Comparison of ENCODE assay signal across 23 cellular contexts in the genomic region with DNA sequence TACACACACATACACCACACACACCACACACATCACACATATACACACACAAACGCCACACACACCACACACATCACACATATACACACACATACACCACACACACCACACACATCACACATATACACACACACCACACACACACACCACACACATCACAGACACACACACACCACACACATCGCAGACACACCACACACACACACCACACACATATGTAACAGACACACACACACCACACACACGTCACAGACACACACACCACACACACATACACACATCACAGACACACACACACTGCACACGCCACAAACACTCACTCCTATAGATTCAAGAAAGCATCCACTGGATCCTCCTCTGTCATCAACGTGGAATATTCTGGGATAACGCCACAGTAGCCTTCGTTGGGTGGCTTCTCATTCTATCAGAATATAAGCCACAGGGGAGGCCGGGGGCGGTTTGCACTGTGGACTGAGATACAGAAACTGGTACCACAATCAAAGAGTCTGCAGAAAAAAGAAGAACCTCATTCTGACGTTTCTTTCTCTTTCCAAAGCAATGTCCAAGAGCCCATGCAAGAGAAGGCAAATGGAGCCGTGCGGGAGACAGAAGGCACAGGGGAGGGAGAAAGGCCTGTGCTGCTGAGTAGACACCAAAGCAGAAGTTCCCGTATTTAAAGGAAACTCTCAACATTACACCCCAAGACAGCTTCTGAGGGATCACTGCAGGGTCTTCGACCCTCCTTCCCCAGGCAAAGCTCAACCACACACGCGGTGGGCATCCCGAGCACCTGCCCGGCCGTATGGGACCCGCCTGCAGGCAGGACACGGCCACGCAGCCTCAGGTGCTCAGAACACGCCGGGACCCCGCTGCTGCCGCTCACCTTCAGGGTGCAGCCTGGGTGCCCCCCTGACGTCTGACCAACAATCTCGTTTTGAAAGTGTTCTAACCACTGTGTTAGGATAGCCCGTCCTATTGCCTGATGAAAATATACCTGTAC.
DNase-seq lines count a peak whose midpoint lies in the region; ATAC-seq, FAIRE-seq and TF ChIP-seq lines count a peak whose summit lies in the region.
"Had no signal": no experiment of that assay in that cellular context is flagged by ENCODE, and none has a peak within 500 bp of the region (broad histone marks: within the 10 kb centered on the region; RNA-seq: fewer than 3 reads in every experiment).

No MANE protein-coding gene starts in this region.

- no peak overlapping the region for H3K9ac ChIP-seq in GM12878 (ENCODE audit: control insufficient read depth, insufficient read depth, low read length)

- TF ChIP-seq EP300 in GM12878 (IDR thresholded peaks at IDR 0.05; ENCODE audit: borderline replicate concordance in 1 of 2, control insufficient read depth in 1 of 2, low read depth in 2 of 2, low read length in 2 of 2) (no peak), ovary (IDR thresholded peaks at IDR 0.05) (no peak)

- no peak overlapping the region for H2AFZ ChIP-seq in GM12878 (ENCODE audit: control insufficient read depth, low read depth, low read length)

- H3K27ac ChIP-seq in KOPT-K1 (ENCODE audit: low read depth, low read length, poor library complexity, severe bottlenecking) (peak overlapping the region; percentile 57), GM12878 (ENCODE audit: control insufficient read depth, insufficient read depth) (no peak overlapping the region), upper lobe of right lung (no peak overlapping the region), ovary (no peak overlapping the region)

- H4K20me1 ChIP-seq in GM12878 (ENCODE audit: control insufficient read depth, insufficient read depth): no peaks in the 10 kb centered on the region

- H3K4me3 Mint-ChIP-seq in activated naive CD4-positive, alpha-beta T cell treated with anti-CD3 and anti-CD28 coated beads, Interleukin-2, amount 10 ng/mL, durations not matched to agents 7 days and 5 days: no peak overlapping the region
- H3K4me3 Mint-ChIP-seq: activated naive CD8-positive, alpha-beta T cell treated with anti-CD3 and anti-CD28 coated beads, Interleukin-2, amount 10 ng/mL, durations not matched to agents 7 days and 5 days; activated T-helper 17 cell treated with anti-CD3 and anti-CD28 coated beads, Interleukin-2, amount 50 U/mL, for 72 hours had no signal

- no peaks in the 10 kb centered on the region for H3K9me3 Mint-ChIP-seq in activated naive CD4-positive, alpha-beta T cell treated with anti-CD3 and anti-CD28 coated beads, Interleukin-2, amount 10 ng/mL, durations not matched to agents 7 days and 5 days
- H3K9me3 Mint-ChIP-seq: activated naive CD8-positive, alpha-beta T cell treated with anti-CD3 and anti-CD28 coated beads, Interleukin-2, amount 10 ng/mL, durations not matched to agents 7 days and 5 days; activated T-helper 17 cell treated with anti-CD3 and anti-CD28 coated beads, Interleukin-2, amount 50 U/mL, for 72 hours had no signal

- RAD21 ChIA-PET in GM12878 (lab: Charles Lee; ENCODE audit: unreplicated experiment): no interaction called here

- CTCF ChIA-PET in activated naive CD4-positive, alpha-beta T cell treated with anti-CD3 and anti-CD28 coated beads, Interleukin-2, amount 10 ng/mL, durations not matched to agents 7 days and 5 days (lab: Charles Lee): no interaction called here
- CTCF ChIA-PET in GM12878 (lab: Yijun Ruan, JAX): no interaction called here

- H3K27me3 ChIP-seq in GM12878 (replicated peaks in 1 of 2; ENCODE audit: control insufficient read depth in 2 of 2, insufficient read depth in 2 of 2, low read length in 1 of 2) (no peaks in the 10 kb centered on the region), upper lobe of right lung (peaks cover 19% of the 10 kb centered on the region), ovary (no peaks in the 10 kb centered on the region)

- H3K4me2 ChIP-seq in GM12878 (ENCODE audit: control insufficient read depth, insufficient read depth): no peak overlapping the region

- in situ Hi-C loops in GM12878 (cut with MboI): no loop called here

- no peaks in the 10 kb centered on the region for H3K4me1 ChIP-seq in GM12878 (ENCODE audit: control insufficient read depth, insufficient read depth, low read length)
- H3K4me1 ChIP-seq in upper lobe of right lung: no peaks in the 10 kb centered on the region
- H3K4me1 ChIP-seq in ovary (ENCODE audit: insufficient read depth): peaks cover 2% of the 10 kb centered on the region

- DNase-seq in activated naive CD4-positive, alpha-beta T cell treated with anti-CD3 and anti-CD28 coated beads, Interleukin-2, amount 10 ng/mL, durations not matched to agents 7 days and 5 days: peak; percentile 21
- no peak for DNase-seq in activated naive CD4-positive, alpha-beta T cell treated with Interleukin-2 at 50 U/mL for 16 hours
- no peak for DNase-seq in GM12878 (ENCODE audit: low read depth, low spot score)
- peak; percentile 50 for DNase-seq in upper lobe of right lung
- no peak for DNase-seq in stimulated activated CD4-positive, alpha-beta T cell treated with anti-CD3 and anti-CD28 coated beads, Interleukin-12 subunit alpha, Interleukin-12 subunit beta, amount 100 ng/mL, for 4 hours
- no peak for DNase-seq in ovary
- no peak for DNase-seq in NCI-H2171 treated with DMSO at 0.1 percent for 48 hours (lab: John Stamatoyannopoulos, UW)
- DNase-seq: activated CD4-positive, alpha-beta T cell treated with anti-CD3 and anti-CD28 coated beads for 4 hours; activated naive CD8-positive, alpha-beta T cell treated with anti-CD3 and anti-CD28 coated beads, Interleukin-2, amount 10 ng/mL, durations not matched to agents 7 days and 5 days; C1 segment of cervical spinal cord; kidney; NCI-H1092 treated with DMSO at 0.1 percent for 48 hours; NCI-H1930; NCI-H226; NCI-H774; occipital lobe; retina; SHP77 treated with DMSO at 0.1 percent for 48 hours; trophoblast cell had no signal

- H3K79me2 ChIP-seq in GM12878 (ENCODE audit: control insufficient read depth, insufficient read depth, low read length): no peaks in the 10 kb centered on the region

- H3K27me3 Mint-ChIP-seq in activated naive CD4-positive, alpha-beta T cell treated with anti-CD3 and anti-CD28 coated beads, Interleukin-2, amount 10 ng/mL, durations not matched to agents 7 days and 5 days: peaks cover 10% of the 10 kb centered on the region
- H3K27me3 Mint-ChIP-seq: activated naive CD8-positive, alpha-beta T cell treated with anti-CD3 and anti-CD28 coated beads, Interleukin-2, amount 10 ng/mL, durations not matched to agents 7 days and 5 days; activated T-helper 17 cell treated with anti-CD3 and anti-CD28 coated beads, Interleukin-2, amount 50 U/mL, for 72 hours had no signal

- H3K36me3 ChIP-seq in KOPT-K1 (ENCODE audit: insufficient read depth, low read length): peaks cover 21% of the 10 kb centered on the region
- no peaks in the 10 kb centered on the region for H3K36me3 ChIP-seq in GM12878 (ENCODE audit: control insufficient read depth in 2 of 2, insufficient read depth in 2 of 2, low read length in 1 of 2)
- no peaks in the 10 kb centered on the region for H3K36me3 ChIP-seq in upper lobe of right lung
- no peaks in the 10 kb centered on the region for H3K36me3 ChIP-seq in ovary

- SMC1A ChIA-PET in GM12878 (lab: Charles Lee; ENCODE audit: uncharacterized antibody, unreplicated experiment): no interaction called here

- H3K27ac Mint-ChIP-seq in activated naive CD4-positive, alpha-beta T cell treated with anti-CD3 and anti-CD28 coated beads, Interleukin-2, amount 10 ng/mL, durations not matched to agents 7 days and 5 days: no peak overlapping the region
- H3K27ac Mint-ChIP-seq: activated naive CD8-positive, alpha-beta T cell treated with anti-CD3 and anti-CD28 coated beads, Interleukin-2, amount 10 ng/mL, durations not matched to agents 7 days and 5 days; activated T-helper 17 cell treated with anti-CD3 and anti-CD28 coated beads, Interleukin-2, amount 50 U/mL, for 72 hours had no signal

- no peak for ATAC-seq in GM12878
- ATAC-seq in upper lobe of right lung: no peak
- ATAC-seq: activated T-helper 17 cell treated with anti-CD3 and anti-CD28 coated beads, Interleukin-2, amount 50 U/mL, for 72 hours had no signal

- TF ChIP-seq POLR2A in GM12878 (IDR thresholded peaks at IDR 0.05; ENCODE audit: low read depth, low read length) (no peak), ovary (IDR thresholded peaks at IDR 0.05) (no peak)

- H3K4me1 Mint-ChIP-seq in activated naive CD4-positive, alpha-beta T cell treated with anti-CD3 and anti-CD28 coated beads, Interleukin-2, amount 10 ng/mL, durations not matched to agents 7 days and 5 days: peaks cover 14% of the 10 kb centered on the region

- TF ChIP-seq CTCF in GM12878 (IDR thresholded peaks at IDR 0.05 in 2 of 3, conservative IDR thresholded peaks at IDR 0.05 in 1 of 3; ENCODE audit: control insufficient read depth in 2 of 3, extremely low read depth in 1 of 3, insufficient read depth in 1 of 3, low read depth in 3 of 3, low read length in 3 of 3) (no peak), upper lobe of right lung (IDR thresholded peaks at IDR 0.05) (no peak), ovary (IDR thresholded peaks at IDR 0.05) (no peak)

- no peaks in the 10 kb centered on the region for H3K36me3 Mint-ChIP-seq in activated naive CD4-positive, alpha-beta T cell treated with anti-CD3 and anti-CD28 coated beads, Interleukin-2, amount 10 ng/mL, durations not matched to agents 7 days and 5 days
- H3K36me3 Mint-ChIP-seq: activated naive CD8-positive, alpha-beta T cell treated with anti-CD3 and anti-CD28 coated beads, Interleukin-2, amount 10 ng/mL, durations not matched to agents 7 days and 5 days had no signal

- H3K9me3 ChIP-seq in KOPT-K1 (ENCODE audit: insufficient read depth, low read length, poor library complexity, severe bottlenecking) (no peaks in the 10 kb centered on the region), GM12878 (replicated peaks; ENCODE audit: control insufficient read depth, insufficient read depth, low read length) (no peaks in the 10 kb centered on the region; the same call in 2 of the 3 replicates), upper lobe of right lung (no peaks in the 10 kb centered on the region), ovary (no peaks in the 10 kb centered on the region)

- WGBS in GM12878 (ENCODE audit: insufficient coverage, insufficient replicate concordance, low lambda C conversion rate, missing lambda C conversion rate): 68% methylated on average over 28 of the region's 29 CpGs
- WGBS in ovary, 3 donors: 86 to 89% (median 89%) methylated on average over 29 of the region's 29 CpGs

- FAIRE-seq in GM12878 (lab: Jason Lieb, UNC): peak; percentile 82
- FAIRE-seq: G401.6, kidney had no signal

- no TSS peak for BruUV-seq in GM12878 (replicated peaks; lab: Mats Ljungman, UMichigan)

- TF ChIP-seq RAD21 in GM12878 (IDR thresholded peaks at IDR 0.05; ENCODE audit: insufficient read depth, low read depth, low read length): no peak

- intact Hi-C loops in GM12878 (cut with micrococcal nuclease; ENCODE audit: unreplicated experiment) (no loop called here), upper lobe of right lung (cut with DNase I) (no loop called here), ovary (cut with DNase I) (no loop called here)

- POLR2A ChIA-PET in GM12878 (lab: Charles Lee): no interaction called here

- H3K4me3 ChIP-seq in GM12878 (no peak overlapping the region), upper lobe of right lung (no peak overlapping the region), ovary (no peak overlapping the region)
- H3K4me3 ChIP-seq: lung had no signal

TF ChIP-seq in GM12878, 131 proteins besides CTCF, POLR2A, EP300 and RAD21 (continues in another document):
- TF ChIP-seq KLF5 (IDR thresholded peaks at IDR 0.05; ENCODE audit: partially characterized antibody) (no peak), STAT3 (IDR thresholded peaks at IDR 0.05; ENCODE audit: low read depth, low read length) (no peak)

Comparison
In these comparisons a context has a peak if more than half of its experiments do, and no peak if none do; other contexts are left out.
1. DNase-seq: peak in activated naive CD4-positive, alpha-beta T cell treated with anti-CD3 and anti-CD28 coated beads, Interleukin-2, amount 10 ng/mL, durations not matched to agents 7 days and 5 days (single experiment) and upper lobe of right lung (single experiment); none in activated naive CD4-positive, alpha-beta T cell treated with Interleukin-2 at 50 U/mL for 16 hours (single experiment), GM12878 (single experiment), stimulated activated CD4-positive, alpha-beta T cell treated with anti-CD3 and anti-CD28 coated beads, Interleukin-12 subunit alpha, Interleukin-12 subunit beta, amount 100 ng/mL, for 4 hours (single experiment), ovary (0 of 5) and NCI-H2171 treated with DMSO at 0.1 percent for 48 hours (single experiment).